Comparison of ENCODE assay signal across 7 cellular contexts in genomic region chr16:2428787-2429036, GRCh38. TPM values are rescaled to one million over a fixed set of nuclear protein-coding genes. Genes with fewer than 3 reads are reported as not detected.
A peak's percentile ranks its signal among the peaks of the same experiment; 100 is the strongest.
DNase-seq lines count a peak whose midpoint lies in the region; ATAC-seq and TF ChIP-seq lines count a peak whose summit lies in the region.

No MANE protein-coding gene starts in this region.

- no peak for TF ChIP-seq CTCF in HFF-Myc (IDR thresholded peaks at IDR 0.05; ENCODE audit: low read depth, low read length, missing control alignments)

- H3K27ac ChIP-seq in subcutaneous abdominal adipose tissue (ENCODE audit: low read depth, low read length), result no peak overlapping the region

- DNase-seq in HFF-Myc (ENCODE audit: extremely low read depth, low read depth) (no peak), epidermal melanocyte (ENCODE audit: insufficient read length, low spot score) (no peak), GM19240 (ENCODE audit: insufficient read length, low spot score) (no peak)
- DNase-seq in activated T-helper 1 cell treated with anti-CD3 and anti-CD28 coated beads, Interleukin-12 subunit alpha, Interleukin-12 subunit beta, Interleukin-2, Interleukin-4 antibody, amounts not matched to agents 30 ng/mL and 10 ng/mL and 1 ng/mL, durations not matched to agents 14 hours and 24 hours and 36 hours (ENCODE audit: low spot score), result no peak

- intact Hi-C loops in activated T-helper 1 cell treated with anti-CD3 and anti-CD28 coated beads, Interleukin-12 subunit alpha, Interleukin-12 subunit beta, Interleukin-2, Interleukin-4 antibody, amounts not matched to agents 30 ng/mL and 10 ng/mL and 1 ng/mL, durations not matched to agents 14 hours and 24 hours and 36 hours (cut with micrococcal nuclease), result loop anchor here (1.0 to 10.0 kb wide), 8 partner anchors 32 to 273 kb away; partner anchors contain the start of genes ABCA3, CASKIN1, ECI1 and RNPS1

- H3K27ac Mint-ChIP-seq in activated T-helper 1 cell treated with anti-CD3 and anti-CD28 coated beads, Interleukin-12 subunit alpha, Interleukin-12 subunit beta, Interleukin-2, Interleukin-4 antibody, amounts not matched to agents 30 ng/mL and 10 ng/mL and 1 ng/mL, durations not matched to agents 14 hours and 24 hours and 36 hours, result peak overlapping the region; percentile 49

- peaks cover 27% of the 10 kb centered on the region for H3K4me1 Mint-ChIP-seq in activated T-helper 1 cell treated with anti-CD3 and anti-CD28 coated beads, Interleukin-12 subunit alpha, Interleukin-12 subunit beta, Interleukin-2, Interleukin-4 antibody, amounts not matched to agents 30 ng/mL and 10 ng/mL and 1 ng/mL, durations not matched to agents 14 hours and 24 hours and 36 hours (ENCODE audit: low read depth)

- no peaks in the 10 kb centered on the region for H3K27me3 Mint-ChIP-seq in activated T-helper 1 cell treated with anti-CD3 and anti-CD28 coated beads, Interleukin-12 subunit alpha, Interleukin-12 subunit beta, Interleukin-2, Interleukin-4 antibody, amounts not matched to agents 30 ng/mL and 10 ng/mL and 1 ng/mL, durations not matched to agents 14 hours and 24 hours and 36 hours (ENCODE audit: insufficient read depth)

- H3K9ac ChIP-seq in subcutaneous abdominal adipose tissue (ENCODE audit: low read length in 5 of 5), result peak overlapping the region in 4 of 5 donors; percentile 66 to 76 (median 69)

- H3K4me3 ChIP-seq in HFF-Myc (replicated peaks; ENCODE audit: low read depth, low read length) (peak overlapping the region; percentile 91), iPS-18c (ENCODE audit: insufficient read depth, low read depth, low read length) (peak overlapping the region; percentile 71), subcutaneous abdominal adipose tissue (ENCODE audit: low read depth in 1 of 5, low read length in 5 of 5) (peak overlapping the region in 4 of 5 donors; percentile 76 to 85 (median 80))

- peaks cover 0 to 14% (median 11%) of the 10 kb centered on the region in 5 donors for H3K36me3 ChIP-seq in subcutaneous abdominal adipose tissue (ENCODE audit: control insufficient read depth in 5 of 5, insufficient read depth in 5 of 5, low read length in 5 of 5)

- no peak for ATAC-seq in HG03571 (IDR thresholded peaks at IDR 0.05; ENCODE audit: unreplicated experiment)

- H3K4me3 Mint-ChIP-seq in activated T-helper 1 cell treated with anti-CD3 and anti-CD28 coated beads, Interleukin-12 subunit alpha, Interleukin-12 subunit beta, Interleukin-2, Interleukin-4 antibody, amounts not matched to agents 30 ng/mL and 10 ng/mL and 1 ng/mL, durations not matched to agents 14 hours and 24 hours and 36 hours, result peak overlapping the region; percentile 83

- H3K9me3 Mint-ChIP-seq in activated T-helper 1 cell treated with anti-CD3 and anti-CD28 coated beads, Interleukin-12 subunit alpha, Interleukin-12 subunit beta, Interleukin-2, Interleukin-4 antibody, amounts not matched to agents 30 ng/mL and 10 ng/mL and 1 ng/mL, durations not matched to agents 14 hours and 24 hours and 36 hours, result no peaks in the 10 kb centered on the region

- H3K9me3 ChIP-seq in iPS-18c (ENCODE audit: control insufficient read depth, insufficient read depth, low read length), result peaks cover 3% of the 10 kb centered on the region
- peaks cover 0 to 2% (median 0%) of the 10 kb centered on the region in 5 donors for H3K9me3 ChIP-seq in subcutaneous abdominal adipose tissue (ENCODE audit: control insufficient read depth in 5 of 5, low read length in 5 of 5)

- no peaks in the 10 kb centered on the region for H3K27me3 ChIP-seq in subcutaneous abdominal adipose tissue (ENCODE audit: control insufficient read depth in 5 of 5, insufficient read depth in 4 of 5, low read length in 5 of 5)

- H3K4me1 ChIP-seq in subcutaneous abdominal adipose tissue (ENCODE audit: control insufficient read depth in 5 of 5, insufficient read depth in 5 of 5, low read length in 5 of 5), result peaks cover 2 to 25% (median 19%) of the 10 kb centered on the region in 5 donors

- H3K36me3 Mint-ChIP-seq in activated T-helper 1 cell treated with anti-CD3 and anti-CD28 coated beads, Interleukin-12 subunit alpha, Interleukin-12 subunit beta, Interleukin-2, Interleukin-4 antibody, amounts not matched to agents 30 ng/mL and 10 ng/mL and 1 ng/mL, durations not matched to agents 14 hours and 24 hours and 36 hours (ENCODE audit: low read depth), result peaks cover 22% of the 10 kb centered on the region

RNA-seq across cellular contexts. Expression of gene CCNF, which starts 0.5 kb away (rescaled TPM):
- 45.3 and 46.7 TPM in 2 replicates for total RNA-seq in activated T-helper 1 cell treated with anti-CD3 and anti-CD28 coated beads, Interleukin-12 subunit alpha, Interleukin-12 subunit beta, Interleukin-2, Interleukin-4 antibody, amounts not matched to agents 30 ng/mL and 10 ng/mL and 1 ng/mL, durations not matched to agents 14 hours and 24 hours and 36 hours

RNA-seq across cellular contexts. Expression of gene TEDC2, which starts 31.2 kb away (rescaled TPM):
- 41.0 and 43.9 TPM in 2 replicates for total RNA-seq in activated T-helper 1 cell treated with anti-CD3 and anti-CD28 coated beads, Interleukin-12 subunit alpha, Interleukin-12 subunit beta, Interleukin-2, Interleukin-4 antibody, amounts not matched to agents 30 ng/mL and 10 ng/mL and 1 ng/mL, durations not matched to agents 14 hours and 24 hours and 36 hours

RNA-seq across cellular contexts. Expression of gene NTN3, which starts 42.4 kb away (rescaled TPM):
- 0.10 TPM in 1 of 2 replicates, not detected in the other for total RNA-seq in activated T-helper 1 cell treated with anti-CD3 and anti-CD28 coated beads, Interleukin-12 subunit alpha, Interleukin-12 subunit beta, Interleukin-2, Interleukin-4 antibody, amounts not matched to agents 30 ng/mL and 10 ng/mL and 1 ng/mL, durations not matched to agents 14 hours and 24 hours and 36 hours

RNA-seq across cellular contexts. Expression of gene TBC1D24, which starts 46.2 kb away (rescaled TPM):
- 19.6 and 24.6 TPM in 2 replicates for total RNA-seq in activated T-helper 1 cell treated with anti-CD3 and anti-CD28 coated beads, Interleukin-12 subunit alpha, Interleukin-12 subunit beta, Interleukin-2, Interleukin-4 antibody, amounts not matched to agents 30 ng/mL and 10 ng/mL and 1 ng/mL, durations not matched to agents 14 hours and 24 hours and 36 hours
